Comparison of ENCODE assay signal across 10 cellular contexts in the genomic region with DNA sequence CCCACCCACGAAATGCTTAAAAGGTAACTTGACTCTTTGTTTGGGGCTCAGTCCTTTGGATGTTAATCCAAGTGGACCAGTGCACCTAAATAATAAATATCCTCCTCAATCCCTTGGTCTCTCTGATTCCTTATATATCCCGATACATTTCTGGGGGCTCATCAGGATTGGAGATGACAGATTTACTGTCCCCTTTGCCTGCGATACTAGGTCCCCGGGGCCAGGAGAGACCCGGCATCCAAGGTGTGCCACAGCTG. TPM values are rescaled to one million over a fixed set of nuclear protein-coding genes. Genes with fewer than 3 reads are reported as not detected.
A peak's percentile ranks its signal among the peaks of the same experiment; 100 is the strongest.
DNase-seq lines count a peak whose midpoint lies in the region; ATAC-seq, FAIRE-seq and TF ChIP-seq lines count a peak whose summit lies in the region.
"Had no signal": no experiment of that assay in that cellular context is flagged by ENCODE, and none has a peak within 500 bp of the region (broad histone marks: within the 10 kb centered on the region; RNA-seq: fewer than 3 reads in every experiment).

No MANE protein-coding gene starts in this region.

- H3K9me3 ChIP-seq in Loucy (ENCODE audit: insufficient read depth, low read depth, low read length) (no peaks in the 10 kb centered on the region), endocrine pancreas (ENCODE audit: control insufficient read depth, low read length) (no peaks in the 10 kb centered on the region), neutrophil (no peaks in the 10 kb centered on the region)

- H2AFZ ChIP-seq in Loucy (ENCODE audit: low read length) = no peak overlapping the region

- H3K4me2 ChIP-seq in Loucy (ENCODE audit: low read depth, low read length, poor library complexity, severe bottlenecking) = peak overlapping the region; percentile 73

- H3K4me3 ChIP-seq in AG04449 (ENCODE audit: low read depth, low read length) = peak overlapping the region; percentile 69
- H3K4me3 ChIP-seq in Loucy (ENCODE audit: low read length, poor library complexity, severe bottlenecking) = peak overlapping the region; percentile 86
- H3K4me3 ChIP-seq in endocrine pancreas (ENCODE audit: control insufficient read depth, insufficient read depth, low read length) = peak overlapping the region; percentile 90
- peak overlapping the region in 1 of 2 experiments; percentile 97 for H3K4me3 ChIP-seq in neutrophil (ENCODE audit: low read depth in 1 of 2, low read length in 1 of 2)

- TF ChIP-seq POLR2A in GM12891 (IDR thresholded peaks at IDR 0.05; ENCODE audit: low read depth, low read length) = no peak

- TF ChIP-seq CTCF in AG04449 (IDR thresholded peaks at IDR 0.05; ENCODE audit: insufficient read depth, low read length, missing control alignments) = no peak
- no peak for TF ChIP-seq CTCF in Loucy (conservative IDR thresholded peaks at IDR 0.05; ENCODE audit: low read length)
- no peak for TF ChIP-seq CTCF in neutrophil (IDR thresholded peaks at IDR 0.05)

- H3K4me3 Mint-ChIP-seq in activated T-helper 2 cell treated with anti-CD3 and anti-CD28 coated beads, Interferon-gamma antibody, Interleukin-2, Interleukin-4, amounts not matched to agents 10 μg/mL and 5 μg/mL and 100 μg/mL, durations not matched to agents 14 hours and 24 hours and 36 hours (ENCODE audit: low read depth) = no peak overlapping the region

- H3K4me1 Mint-ChIP-seq in activated T-helper 2 cell treated with anti-CD3 and anti-CD28 coated beads, Interferon-gamma antibody, Interleukin-2, Interleukin-4, amounts not matched to agents 10 μg/mL and 5 μg/mL and 100 μg/mL, durations not matched to agents 14 hours and 24 hours and 36 hours (ENCODE audit: low read depth) = peaks cover 8% of the 10 kb centered on the region

- no peaks in the 10 kb centered on the region for H3K9me2 ChIP-seq in Loucy (replicated peaks; ENCODE audit: low read depth, low read length)

- H3K36me3 Mint-ChIP-seq in activated T-helper 2 cell treated with anti-CD3 and anti-CD28 coated beads, Interferon-gamma antibody, Interleukin-2, Interleukin-4, amounts not matched to agents 10 μg/mL and 5 μg/mL and 100 μg/mL, durations not matched to agents 14 hours and 24 hours and 36 hours (ENCODE audit: low read depth) = peaks cover 4% of the 10 kb centered on the region

- H3K4me1 ChIP-seq in Loucy (ENCODE audit: insufficient read depth, low read length, poor library complexity, severe bottlenecking) = peaks cover 52% of the 10 kb centered on the region
- H3K4me1 ChIP-seq in endocrine pancreas (ENCODE audit: control insufficient read depth, insufficient read depth, low read length) = peaks cover 8% of the 10 kb centered on the region
- H3K4me1 ChIP-seq in neutrophil (ENCODE audit: control insufficient read depth in 1 of 2, insufficient read depth in 1 of 2, low read depth in 1 of 2, low read length in 1 of 2) = peaks cover 32 to 39% of the 10 kb centered on the region in 2 experiments

- H3K9me3 Mint-ChIP-seq in activated T-helper 2 cell treated with anti-CD3 and anti-CD28 coated beads, Interferon-gamma antibody, Interleukin-2, Interleukin-4, amounts not matched to agents 10 μg/mL and 5 μg/mL and 100 μg/mL, durations not matched to agents 14 hours and 24 hours and 36 hours = peaks cover 5% of the 10 kb centered on the region

- CTCF ChIA-PET in AG04449 (lab: Yijun Ruan, JAX) = no interaction called here

- H3K27me3 ChIP-seq in Loucy (ENCODE audit: insufficient read depth, low read length, poor library complexity, severe bottlenecking) (no peaks in the 10 kb centered on the region), endocrine pancreas (ENCODE audit: control insufficient read depth, insufficient read depth, low read length) (no peaks in the 10 kb centered on the region), neutrophil (no peaks in the 10 kb centered on the region)

- ATAC-seq in HG02870 (IDR thresholded peaks at IDR 0.05; ENCODE audit: unreplicated experiment) = no peak

- FAIRE-seq in GM12891 (lab: Jason Lieb, UNC) = no peak

- peak overlapping the region; percentile 79 for H3K27ac ChIP-seq in neutrophil

- peak overlapping the region; percentile 89 for H3K9ac ChIP-seq in Loucy (ENCODE audit: low read depth, low read length, poor library complexity, severe bottlenecking)
- H3K9ac ChIP-seq in endocrine pancreas (ENCODE audit: control insufficient read depth, insufficient read depth, low read length) = peak overlapping the region; percentile 85

- H3K79me2 ChIP-seq in Loucy (ENCODE audit: insufficient read depth, low read length) = no peaks in the 10 kb centered on the region

- H3K36me3 ChIP-seq in Loucy (ENCODE audit: insufficient read depth, low read length) (no peaks in the 10 kb centered on the region), endocrine pancreas (ENCODE audit: control insufficient read depth, insufficient read depth, low read length) (no peaks in the 10 kb centered on the region), neutrophil (no peaks in the 10 kb centered on the region)

- DNase-seq in AG04449 (ENCODE audit: low read depth, low spot score) = no peak
- DNase-seq in activated T-helper 2 cell treated with anti-CD3 and anti-CD28 coated beads, Interferon-gamma antibody, Interleukin-2, Interleukin-4, amounts not matched to agents 10 μg/mL and 5 μg/mL and 100 μg/mL, durations not matched to agents 14 hours and 24 hours and 36 hours (ENCODE audit: low spot score) = no peak
- DNase-seq in G401 (ENCODE audit: low spot score) = no peak
- DNase-seq in GM12891 (ENCODE audit: insufficient read length, low spot score) = no peak
- DNase-seq: Calu3, NCI-H187 treated with DMSO at 0.1 percent for 48 hours had no signal

- peaks cover 29% of the 10 kb centered on the region for H3K27me3 Mint-ChIP-seq in activated T-helper 2 cell treated with anti-CD3 and anti-CD28 coated beads, Interferon-gamma antibody, Interleukin-2, Interleukin-4, amounts not matched to agents 10 μg/mL and 5 μg/mL and 100 μg/mL, durations not matched to agents 14 hours and 24 hours and 36 hours (ENCODE audit: low read depth)

- H4K20me1 ChIP-seq in Loucy (ENCODE audit: insufficient read depth, low read length, poor library complexity, severe bottlenecking) = no peaks in the 10 kb centered on the region

- no peak overlapping the region for H3K27ac Mint-ChIP-seq in activated T-helper 2 cell treated with anti-CD3 and anti-CD28 coated beads, Interferon-gamma antibody, Interleukin-2, Interleukin-4, amounts not matched to agents 10 μg/mL and 5 μg/mL and 100 μg/mL, durations not matched to agents 14 hours and 24 hours and 36 hours

- intact Hi-C loops in activated T-helper 2 cell treated with anti-CD3 and anti-CD28 coated beads, Interferon-gamma antibody, Interleukin-2, Interleukin-4, amounts not matched to agents 10 μg/mL and 5 μg/mL and 100 μg/mL, durations not matched to agents 14 hours and 24 hours and 36 hours (cut with micrococcal nuclease) = loop anchor here (5.0 to 10.0 kb wide), 2 partner anchors 126 to 149 kb away; partner anchors contain the start of gene GABARAPL1

- in situ Hi-C loops in G401 (cut with HindIII; ENCODE audit: low sequenced_read_pairs) = no loop called here

- POLR2A ChIA-PET in AG04449 (lab: Yijun Ruan, JAX) = no interaction called here

- no peaks in the 10 kb centered on the region for H3F3A ChIP-seq in Loucy (ENCODE audit: low read depth)

TF ChIP-seq in GM12891, 5 proteins besides CTCF, POLR2A, EP300 and RAD21:
- TF ChIP-seq PAX5 (IDR thresholded peaks at IDR 0.05; ENCODE audit: insufficient read depth, low read length, severe bottlenecking) (no peak), TAF1 (IDR thresholded peaks at IDR 0.05; ENCODE audit: low read depth, low read length) (no peak; the same call in 1 of the 2 replicates), SPI1 (IDR thresholded peaks at IDR 0.05; ENCODE audit: low read depth, low read length) (no peak), POLR2AphosphoS5 (IDR thresholded peaks at IDR 0.05; ENCODE audit: low read depth, low read length) (no peak)

RNA-seq across cellular contexts. Expression of gene KLRK1, which starts 26.2 kb away (rescaled TPM):
- 0.69 and 0.75 TPM in 2 replicates for total RNA-seq in activated T-helper 2 cell treated with anti-CD3 and anti-CD28 coated beads, Interferon-gamma antibody, Interleukin-2, Interleukin-4, amounts not matched to agents 10 μg/mL and 5 μg/mL and 100 μg/mL, durations not matched to agents 14 hours and 24 hours and 36 hours
- not detected in 2 replicates for total RNA-seq in G401 (2014; rRNA removed; shearing (Covaris generic))
- polyA plus RNA-seq in GM12891 (2012; ENCODE audit: low read depth, missing spikeins) = 0.40 TPM
- total RNA-seq: Calu3 had no signal

RNA-seq across cellular contexts. Expression of gene KLRC4, which starts 46.0 kb away (rescaled TPM):
- total RNA-seq in activated T-helper 2 cell treated with anti-CD3 and anti-CD28 coated beads, Interferon-gamma antibody, Interleukin-2, Interleukin-4, amounts not matched to agents 10 μg/mL and 5 μg/mL and 100 μg/mL, durations not matched to agents 14 hours and 24 hours and 36 hours = not detected in 2 replicates
- total RNA-seq in G401 (2014; rRNA removed; shearing (Covaris generic)) = not detected in 2 replicates
- polyA plus RNA-seq in GM12891 (2012; ENCODE audit: low read depth, missing spikeins) = 0.10 TPM
- total RNA-seq: Calu3 had no signal

RNA-seq across cellular contexts. Expression of gene KLRD1, which starts 55.9 kb away (rescaled TPM):
- 3.3 and 3.5 TPM in 2 replicates for total RNA-seq in activated T-helper 2 cell treated with anti-CD3 and anti-CD28 coated beads, Interferon-gamma antibody, Interleukin-2, Interleukin-4, amounts not matched to agents 10 μg/mL and 5 μg/mL and 100 μg/mL, durations not matched to agents 14 hours and 24 hours and 36 hours
- total RNA-seq in G401 (2014; rRNA removed; shearing (Covaris generic)) = not detected in 2 replicates
- polyA plus RNA-seq in GM12891 (2012; ENCODE audit: low read depth, missing spikeins) = 0.33 TPM

RNA-seq across cellular contexts. Expression of gene KLRC3, which starts 56.8 kb away (rescaled TPM):
- total RNA-seq in activated T-helper 2 cell treated with anti-CD3 and anti-CD28 coated beads, Interferon-gamma antibody, Interleukin-2, Interleukin-4, amounts not matched to agents 10 μg/mL and 5 μg/mL and 100 μg/mL, durations not matched to agents 14 hours and 24 hours and 36 hours = not detected in 2 replicates
- not detected in 2 replicates for total RNA-seq in G401 (2014; rRNA removed; shearing (Covaris generic))
- polyA plus RNA-seq in GM12891 (2012; ENCODE audit: low read depth, missing spikeins) = 0.31 TPM
- total RNA-seq: Calu3 had no signal
